ENCODE assay signal across 8 cellular contexts in the genomic region with DNA sequence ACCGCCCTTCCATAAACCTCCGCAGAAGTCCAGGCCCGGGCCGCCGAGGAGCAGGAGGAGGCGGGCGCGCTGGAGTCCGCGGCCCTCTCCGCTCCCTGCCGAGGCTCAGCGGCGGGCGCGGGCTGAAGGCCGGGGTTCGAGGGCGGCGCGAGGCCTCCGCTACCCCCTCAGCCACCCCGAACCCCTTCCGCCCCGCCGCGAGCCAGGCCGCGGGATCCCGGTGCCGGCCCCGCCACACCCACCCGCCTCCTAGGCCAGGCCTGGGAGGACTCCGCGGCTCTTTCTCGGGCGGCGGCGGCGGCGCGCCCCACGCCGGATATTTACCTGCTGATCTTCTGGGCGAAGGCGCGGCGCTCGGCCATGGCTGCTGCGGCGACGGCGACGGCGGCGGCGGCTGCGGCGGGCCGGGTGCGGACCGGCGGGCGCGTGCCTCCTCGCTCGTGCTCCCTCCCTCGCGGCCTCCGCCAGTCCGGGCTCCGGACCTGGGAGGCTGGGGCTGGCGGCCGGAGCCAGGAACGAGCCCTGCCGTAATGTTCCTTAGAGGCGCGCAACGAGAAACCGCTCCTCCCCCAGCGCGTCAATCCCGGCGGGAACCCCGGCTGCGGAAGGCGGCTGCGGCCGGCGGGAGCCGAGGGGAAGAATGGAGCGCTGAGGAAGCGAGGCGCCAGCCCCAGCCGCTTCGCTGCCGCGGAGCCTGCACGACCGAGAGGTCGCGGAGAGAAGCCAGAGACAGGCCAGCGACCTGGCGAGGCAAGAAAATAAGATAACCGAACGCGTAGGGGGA. TPM values are rescaled to one million over a fixed set of nuclear protein-coding genes. Genes with fewer than 3 reads are reported as not detected.
DNase-seq lines count a peak whose midpoint lies in the region; ATAC-seq and TF ChIP-seq lines count a peak whose summit lies in the region.

A gene with protein sequence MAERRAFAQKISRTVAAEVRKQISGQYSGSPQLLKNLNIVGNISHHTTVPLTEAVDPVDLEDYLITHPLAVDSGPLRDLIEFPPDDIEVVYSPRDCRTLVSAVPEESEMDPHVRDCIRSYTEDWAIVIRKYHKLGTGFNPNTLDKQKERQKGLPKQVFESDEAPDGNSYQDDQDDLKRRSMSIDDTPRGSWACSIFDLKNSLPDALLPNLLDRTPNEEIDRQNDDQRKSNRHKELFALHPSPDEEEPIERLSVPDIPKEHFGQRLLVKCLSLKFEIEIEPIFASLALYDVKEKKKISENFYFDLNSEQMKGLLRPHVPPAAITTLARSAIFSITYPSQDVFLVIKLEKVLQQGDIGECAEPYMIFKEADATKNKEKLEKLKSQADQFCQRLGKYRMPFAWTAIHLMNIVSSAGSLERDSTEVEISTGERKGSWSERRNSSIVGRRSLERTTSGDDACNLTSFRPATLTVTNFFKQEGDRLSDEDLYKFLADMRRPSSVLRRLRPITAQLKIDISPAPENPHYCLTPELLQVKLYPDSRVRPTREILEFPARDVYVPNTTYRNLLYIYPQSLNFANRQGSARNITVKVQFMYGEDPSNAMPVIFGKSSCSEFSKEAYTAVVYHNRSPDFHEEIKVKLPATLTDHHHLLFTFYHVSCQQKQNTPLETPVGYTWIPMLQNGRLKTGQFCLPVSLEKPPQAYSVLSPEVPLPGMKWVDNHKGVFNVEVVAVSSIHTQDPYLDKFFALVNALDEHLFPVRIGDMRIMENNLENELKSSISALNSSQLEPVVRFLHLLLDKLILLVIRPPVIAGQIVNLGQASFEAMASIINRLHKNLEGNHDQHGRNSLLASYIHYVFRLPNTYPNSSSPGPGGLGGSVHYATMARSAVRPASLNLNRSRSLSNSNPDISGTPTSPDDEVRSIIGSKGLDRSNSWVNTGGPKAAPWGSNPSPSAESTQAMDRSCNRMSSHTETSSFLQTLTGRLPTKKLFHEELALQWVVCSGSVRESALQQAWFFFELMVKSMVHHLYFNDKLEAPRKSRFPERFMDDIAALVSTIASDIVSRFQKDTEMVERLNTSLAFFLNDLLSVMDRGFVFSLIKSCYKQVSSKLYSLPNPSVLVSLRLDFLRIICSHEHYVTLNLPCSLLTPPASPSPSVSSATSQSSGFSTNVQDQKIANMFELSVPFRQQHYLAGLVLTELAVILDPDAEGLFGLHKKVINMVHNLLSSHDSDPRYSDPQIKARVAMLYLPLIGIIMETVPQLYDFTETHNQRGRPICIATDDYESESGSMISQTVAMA (N-terminal part only) (minus strand): TSS at position 484 of the 784 bp plus-strand sequence. CDS start 122 bp downstream, at position 362.

- H3K56ac ChIP-seq in IMR-90 (ENCODE audit: extremely low read depth, insufficient read depth, low read length): peak within 1 kb of the TSS; percentile 79

- DNase-seq in EH (ENCODE audit: low read depth) (peak; percentile 79), IMR-90 (peak; percentile 74), RWPE1 (ENCODE audit: low spot score) (peak; percentile 66), activated gamma-delta T cell treated with Interleukin-2 at 50 U/mL for 16 hours (peak; percentile 44), foreskin fibroblast (peak; percentile 82 to 94), suprapubic skin (ENCODE audit: low spot score in 2 of 2) (peak; percentile 76 to 87)
- DNase-seq in natural killer cell treated with Interleukin-12 subunit alpha and Interleukin-12 subunit beta and Interleukin-15 and Interleukin-18, amount 100 ng/mL, for 72 hours (ENCODE audit: low spot score): peak; percentile 69

- no peak for TF ChIP-seq EP300 in suprapubic skin (IDR thresholded peaks at IDR 0.05)

- no TSS peak for BruUV-seq in IMR-90 (replicated peaks; lab: Mats Ljungman, UMichigan)

- H2AK9ac ChIP-seq in IMR-90 (replicated peaks; ENCODE audit: low read depth, low read length, poor library complexity): peak within 1 kb of the TSS; percentile 89

- H4K5ac ChIP-seq in IMR-90 (ENCODE audit: low read depth, low read length): peak within 1 kb of the TSS; percentile 86

- peak within 1 kb of the TSS in 1 of 2 donors; percentile 64 for H3K27ac Mint-ChIP-seq in natural killer cell treated with Interleukin-12 subunit alpha and Interleukin-12 subunit beta and Interleukin-15 and Interleukin-18, amount 100 ng/mL, for 72 hours

- dilution Hi-C loops in IMR-90 (cut with HindIII; ENCODE audit: low sequenced_read_pairs, unreplicated experiment): no loop called here

- peak within 1 kb of the TSS; percentile 64 for H3K4me3 ChIP-seq in IMR-90 (ENCODE audit: insufficient read depth, low read depth, low read length)
- H3K4me3 ChIP-seq in foreskin fibroblast (ENCODE audit: low read depth in 1 of 2, low read length in 2 of 2): peak within 1 kb of the TSS; percentile 80 to 85
- peak within 1 kb of the TSS; percentile 80 for H3K4me3 ChIP-seq in suprapubic skin

- H3K9me1 ChIP-seq in IMR-90 (ENCODE audit: insufficient read depth, low read length): peaks cover 12% of the 10 kb centered on the region

- H2BK20ac ChIP-seq in IMR-90 (ENCODE audit: low read depth, low read length): peak within 1 kb of the TSS; percentile 80

- peak within 1 kb of the TSS; percentile 78 for H4K91ac ChIP-seq in IMR-90 (ENCODE audit: insufficient read depth, low read depth, low read length)

- H2AK5ac ChIP-seq in IMR-90 (ENCODE audit: low read depth, low read length): no peak within 1 kb of the TSS

- TF ChIP-seq POLR2A in IMR-90 (IDR thresholded peaks at IDR 0.05; ENCODE audit: low read depth, low read length) (peak; percentile 44; the same call in 1 of the 2 replicates), suprapubic skin (IDR thresholded peaks at IDR 0.05) (peak in 1 of 2 donors; percentile 50)

- H3K27ac ChIP-seq in IMR-90 (ENCODE audit: insufficient read depth, low read length) (peak within 1 kb of the TSS; percentile 87), RWPE1 (peak within 1 kb of the TSS; percentile 87), suprapubic skin (peak within 1 kb of the TSS; percentile 93)

- H3K36me3 Mint-ChIP-seq in natural killer cell treated with Interleukin-12 subunit alpha and Interleukin-12 subunit beta and Interleukin-15 and Interleukin-18, amount 100 ng/mL, for 72 hours: no peaks in the 10 kb centered on the region

- H3K23ac ChIP-seq in IMR-90 (ENCODE audit: low read depth, low read length): peak within 1 kb of the TSS; percentile 95

- peaks cover 13 to 32% of the 10 kb centered on the region in 2 donors for H3K27me3 Mint-ChIP-seq in natural killer cell treated with Interleukin-12 subunit alpha and Interleukin-12 subunit beta and Interleukin-15 and Interleukin-18, amount 100 ng/mL, for 72 hours

- H3K4me1 ChIP-seq in IMR-90 (ENCODE audit: control insufficient read depth, insufficient read depth, low read length): peaks cover 19% of the 10 kb centered on the region
- peaks cover 52% of the 10 kb centered on the region for H3K4me1 ChIP-seq in suprapubic skin

- peak within 1 kb of the TSS; percentile 16; the same call in 1 of the 3 replicates for H2BK15ac ChIP-seq in IMR-90 (ENCODE audit: low read depth, low read length)

- H2AFZ ChIP-seq in IMR-90 (replicated peaks; ENCODE audit: low read length, poor library complexity): peak within 1 kb of the TSS; percentile 95

- CTCF ChIA-PET in IMR-90 (lab: Yijun Ruan, JAX) (interaction anchor here (0.8 kb wide), 1 partner anchor 59 kb away, joined by 3 read pairs; no protein-coding TSS in a partner anchor), RWPE1 (lab: Yijun Ruan, JAX) (interaction anchor here (0.5 to 0.7 kb wide), 3 partner anchors 153 to 1933 kb away, joined by 3 to 5 read pairs (median 3); no protein-coding TSS in a partner anchor)

- peaks cover 6 to 15% of the 10 kb centered on the region in 2 donors for H3K4me1 Mint-ChIP-seq in natural killer cell treated with Interleukin-12 subunit alpha and Interleukin-12 subunit beta and Interleukin-15 and Interleukin-18, amount 100 ng/mL, for 72 hours (ENCODE audit: low read depth in 2 of 2)

- H2BK120ac ChIP-seq in IMR-90 (ENCODE audit: low read depth, low read length): peak within 1 kb of the TSS; percentile 92

- H3K27me3 ChIP-seq in IMR-90 (ENCODE audit: control insufficient read depth, insufficient read depth, low read length) (no peaks in the 10 kb centered on the region), suprapubic skin (no peaks in the 10 kb centered on the region)

- H3K18ac ChIP-seq in IMR-90 (ENCODE audit: low read depth, low read length): peak within 1 kb of the TSS; percentile 92

- H3K9ac ChIP-seq in IMR-90 (ENCODE audit: low read depth, low read length): peak within 1 kb of the TSS; percentile 76

- intact Hi-C loops in IMR-90 (cut with micrococcal nuclease): loop anchor here (2.0 to 5.0 kb wide), 3 partner anchors 156 to 251 kb away; partner anchors contain the start of gene USP1

- no peak for TF ChIP-seq RAD21 in IMR-90 (IDR thresholded peaks at IDR 0.05; ENCODE audit: low read length)

- H3K4me2 ChIP-seq in IMR-90 (ENCODE audit: low read depth, low read length): peak within 1 kb of the TSS; percentile 84

- H3K36me3 ChIP-seq in IMR-90 (ENCODE audit: control insufficient read depth, insufficient read depth, low read length): no peaks in the 10 kb centered on the region
- no peaks in the 10 kb centered on the region for H3K36me3 ChIP-seq in suprapubic skin

- peaks cover 9 to 43% of the 10 kb centered on the region in 2 experiments for H3K79me1 ChIP-seq in IMR-90 (ENCODE audit: low read depth in 1 of 2, low read length in 2 of 2)

- peak within 1 kb of the TSS; percentile 46 to 68; a peak in 2 of 4 replicates for H4K8ac ChIP-seq in IMR-90 (ENCODE audit: low read depth in 2 of 2, low read length in 2 of 2)

- H4K20me1 ChIP-seq in IMR-90 (ENCODE audit: insufficient read depth, low read length): peaks cover 19% of the 10 kb centered on the region

- H3K4me3 Mint-ChIP-seq in natural killer cell treated with Interleukin-12 subunit alpha and Interleukin-12 subunit beta and Interleukin-15 and Interleukin-18, amount 100 ng/mL, for 72 hours: peak within 1 kb of the TSS; percentile 83

- peak within 1 kb of the TSS; percentile 92 for H2BK5ac ChIP-seq in IMR-90 (ENCODE audit: low read depth, low read length, poor library complexity, severe bottlenecking)

- WGBS in IMR-90 (ENCODE audit: extremely low coverage in 2 of 2, insufficient read length in 1 of 2), 2 experiments: 0% methylated on average over 50 of the region's 107 CpGs; no CpG with 5 or more reads in 1 of the 2 experiments
- under 1% methylated on average over 59 of the region's 107 CpGs for WGBS in suprapubic skin

- H3K9me3 Mint-ChIP-seq in natural killer cell treated with Interleukin-12 subunit alpha and Interleukin-12 subunit beta and Interleukin-15 and Interleukin-18, amount 100 ng/mL, for 72 hours: no peaks in the 10 kb centered on the region

- POLR2A ChIA-PET in IMR-90 (lab: Charles Lee; ENCODE audit: unreplicated experiment): no interaction called here
- POLR2A ChIA-PET in RWPE1 (lab: Yijun Ruan, JAX; ENCODE audit: low non-redundant PET): no interaction called here

- peak; percentile 71 for ATAC-seq in GM21619 (IDR thresholded peaks at IDR 0.05; ENCODE audit: unreplicated experiment)
- ATAC-seq in IMR-90 (ENCODE audit: low read depth): peak; percentile 79
- ATAC-seq in natural killer cell treated with Interleukin-12 subunit alpha and Interleukin-12 subunit beta and Interleukin-15 and Interleukin-18, amount 100 ng/mL, for 72 hours: peak; percentile 76 to 86

- TF ChIP-seq CTCF in IMR-90 (conservative IDR thresholded peaks at IDR 0.05; ENCODE audit: low read depth, low read length) (no peak), RWPE1 (conservative IDR thresholded peaks at IDR 0.05; ENCODE audit: low read depth) (no peak), foreskin fibroblast (IDR thresholded peaks at IDR 0.05; ENCODE audit: low read depth, low read length) (no peak), suprapubic skin (IDR thresholded peaks at IDR 0.05) (no peak)

- in situ Hi-C loops in IMR-90 (cut with MboI; ENCODE audit: low sequenced_read_pairs): no loop called here

- H3K4ac ChIP-seq in IMR-90 (ENCODE audit: low read depth, low read length): peak within 1 kb of the TSS; percentile 86

- H3K14ac ChIP-seq in IMR-90 (replicated peaks; ENCODE audit: low read depth, low read length): peak within 1 kb of the TSS; percentile 86

- H3K9me3 ChIP-seq in IMR-90 (ENCODE audit: control insufficient read depth, insufficient read depth, low read length) (no peaks in the 10 kb centered on the region), suprapubic skin (no peaks in the 10 kb centered on the region)

RNA-seq across cellular contexts. Expression of the gene that starts here (rescaled TPM):
- total RNA-seq in IMR-90 (2012; rRNA removed) (97.7 and 108 TPM in 2 replicates), suprapubic skin (10 to 100 TPM; 23.4 to 47.0 (median 44.2) TPM)
- 31.9 and 38.0 TPM in 2 replicates for polyA plus RNA-seq in IMR-90 (2012; rRNA removed)
- 10.5 and 16.0 TPM in 2 replicates for polyA plus RNA-seq in IMR-90 (2012; cell fraction: cytosol; rRNA removed)
- polyA plus RNA-seq in IMR-90 (2012; cell fraction: nucleus; rRNA removed; ENCODE audit: low replicate concordance): 8.5 and 49.0 TPM in 2 replicates
- total RNA-seq in natural killer cell treated with Interleukin-12 subunit alpha and Interleukin-12 subunit beta and Interleukin-15 and Interleukin-18, amount 100 ng/mL, for 72 hours: 10 to 100 TPM; 11.5 to 11.8 TPM

Comparison
In these comparisons a context has a peak if more than half of its experiments do, and no peak if none do; other contexts are left out.
1. Peak in every context shown above with its lines: DNase-seq, ATAC-seq, H3K4me3 ChIP-seq and H3K27ac ChIP-seq.